ENCODE assay signal across 7 cellular contexts in the genomic region with DNA sequence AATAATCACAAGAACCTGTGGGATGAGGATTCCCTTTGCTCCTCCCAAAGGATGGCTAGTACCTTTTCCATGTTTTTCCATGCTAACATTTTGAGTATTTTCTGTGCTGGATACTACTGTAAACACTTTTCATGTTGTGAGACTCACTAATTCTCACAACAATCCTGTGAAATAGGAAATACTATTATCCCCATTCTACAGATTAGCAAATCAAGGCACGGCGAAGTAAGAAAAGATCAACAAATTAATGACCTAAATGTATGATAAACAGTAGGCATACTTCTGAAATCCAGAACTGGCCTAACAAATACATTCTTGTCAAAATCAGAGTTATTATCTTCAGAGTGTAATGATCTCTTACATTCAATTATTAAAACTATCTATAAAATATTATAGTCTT.
"Had no signal": no experiment of that assay in that cellular context is flagged by ENCODE, and none has a peak within 500 bp of the region (broad histone marks: within the 10 kb centered on the region; RNA-seq: fewer than 3 reads in every experiment).

No MANE protein-coding gene starts in this region.

- DNase-seq: H7, HFFc6, KG1 had no signal

- H2AFZ ChIP-seq: GM23338 had no signal

- H3K9me3 ChIP-seq: HAP-1 had no signal

- ATAC-seq: GM23338, HCT116 had no signal

- H3K4me3 ChIP-seq: GM23338, HAP-1 had no signal

- FAIRE-seq: HTR-8/SVneo had no signal

- H3K4me2 ChIP-seq: GM23338 had no signal
